In genomic region chr19:56942749-56943148, GRCh38 we compare ENCODE assay signal across 13 cellular contexts.
DNase-seq lines count a peak whose midpoint lies in the region; ATAC-seq and TF ChIP-seq lines count a peak whose summit lies in the region.
"Had no signal": no experiment of that assay in that cellular context is flagged by ENCODE, and none has a peak within 500 bp of the region (broad histone marks: within the 10 kb centered on the region; RNA-seq: fewer than 3 reads in every experiment).

No MANE protein-coding gene starts in this region.

- H3K36me3 Mint-ChIP-seq in nephron progenitor cell (ENCODE audit: low read depth): peaks cover 6% of the 10 kb centered on the region

- peaks cover 89% of the 10 kb centered on the region for H3K9me3 Mint-ChIP-seq in nephron progenitor cell

- H3K4me1 ChIP-seq in gastroesophageal sphincter: no peaks in the 10 kb centered on the region

- no peaks in the 10 kb centered on the region for H3K4me1 Mint-ChIP-seq in nephron progenitor cell
- H3K4me1 Mint-ChIP-seq: naive thymus-derived CD8-positive, alpha-beta T cell had no signal

- H3K36me3 ChIP-seq in H7 (replicated peaks; ENCODE audit: control insufficient read depth, insufficient read depth, low read length) (no peaks in the 10 kb centered on the region), gastroesophageal sphincter (no peaks in the 10 kb centered on the region)

- H3K4me3 ChIP-seq in H7 (ENCODE audit: insufficient read depth, low read depth, low read length): no peak overlapping the region
- no peak overlapping the region for H3K4me3 ChIP-seq in gastroesophageal sphincter

- H3K27ac ChIP-seq in gastroesophageal sphincter: no peak overlapping the region

- no peaks in the 10 kb centered on the region for H3K9me3 ChIP-seq in gastroesophageal sphincter

- TF ChIP-seq CTCF in gastroesophageal sphincter (IDR thresholded peaks at IDR 0.05) (no peak), nephron progenitor cell (IDR thresholded peaks at IDR 0.05) (no peak)

- WGBS in gastroesophageal sphincter (ENCODE audit: low coverage in 1 of 2), 2 donors: 29 to 48% methylated on average over 1 to 5 of the region's 17 CpGs

- H3K27me3 ChIP-seq in H7 (ENCODE audit: control insufficient read depth, insufficient read depth, low read length): no peaks in the 10 kb centered on the region
- peaks cover 68% of the 10 kb centered on the region for H3K27me3 ChIP-seq in gastroesophageal sphincter

- DNase-seq in AG08396 (ENCODE audit: low spot score) (peak; percentile 18), H7 (peak; percentile 66), nephron progenitor cell (peak; percentile 20), NCI-H510A (lab: John Stamatoyannopoulos, UW) (no peak)
- DNase-seq: amniotic stem cell, C1 segment of cervical spinal cord, NCI-H1105 treated with DMSO at 0.1 percent for 48 hours had no signal

- no peak for TF ChIP-seq EP300 in gastroesophageal sphincter (IDR thresholded peaks at IDR 0.05)

- H3K4me3 Mint-ChIP-seq in nephron progenitor cell: no peak overlapping the region
- H3K4me3 Mint-ChIP-seq: naive thymus-derived CD8-positive, alpha-beta T cell; stimulated activated naive CD8-positive, alpha-beta T cell treated with anti-CD3 and anti-CD28 coated beads, Interleukin-15, Interleukin-2, amounts not matched to agents 100 ng/mL and 50 ng/mL, for 24 hours had no signal

- H3K27me3 Mint-ChIP-seq in nephron progenitor cell (ENCODE audit: low read depth, poor library complexity): peaks cover 3% of the 10 kb centered on the region
- H3K27me3 Mint-ChIP-seq: stimulated activated naive CD8-positive, alpha-beta T cell treated with anti-CD3 and anti-CD28 coated beads, Interleukin-15, Interleukin-2, amounts not matched to agents 100 ng/mL and 50 ng/mL, for 24 hours had no signal

- no peak overlapping the region for H3K27ac Mint-ChIP-seq in nephron progenitor cell
- H3K27ac Mint-ChIP-seq: naive thymus-derived CD8-positive, alpha-beta T cell; stimulated activated naive CD8-positive, alpha-beta T cell treated with anti-CD3 and anti-CD28 coated beads, Interleukin-15, Interleukin-2, amounts not matched to agents 100 ng/mL and 50 ng/mL, for 24 hours had no signal

- no peak for TF ChIP-seq POLR2A in gastroesophageal sphincter (IDR thresholded peaks at IDR 0.05)

- ATAC-seq in gastroesophageal sphincter (peak; percentile 73), HG02588 (IDR thresholded peaks at IDR 0.05; ENCODE audit: unreplicated experiment) (no peak), GM21825 (IDR thresholded peaks at IDR 0.05; ENCODE audit: unreplicated experiment) (no peak), GM19328 (IDR thresholded peaks at IDR 0.05; ENCODE audit: unreplicated experiment) (no peak)
- ATAC-seq: naive thymus-derived CD8-positive, alpha-beta T cell had no signal
